ENCODE assay signal across 19 cellular contexts in the genomic region with DNA sequence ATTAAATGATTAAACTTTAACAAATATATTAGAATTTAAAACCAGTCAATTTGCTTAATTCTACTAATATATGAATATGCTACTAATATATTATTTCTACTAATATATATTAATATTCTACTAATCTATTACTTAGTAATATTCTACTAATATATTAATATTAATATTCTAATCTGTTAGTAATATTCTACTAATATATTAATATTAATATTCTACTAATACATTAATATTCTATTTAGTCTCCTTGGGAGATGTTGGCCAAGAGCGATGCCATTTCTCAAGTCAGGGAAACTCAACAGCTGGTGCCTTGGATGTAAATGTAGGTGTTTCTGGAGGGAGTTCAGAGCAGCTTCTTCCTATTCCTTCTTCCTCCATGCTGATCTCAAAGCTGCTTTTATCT.
"Had no signal": no experiment of that assay in that cellular context is flagged by ENCODE, and none has a peak within 500 bp of the region (broad histone marks: within the 10 kb centered on the region; RNA-seq: fewer than 3 reads in every experiment).

No MANE protein-coding gene starts in this region.

- H3K4me1 ChIP-seq: esophagus squamous epithelium, left ventricle myocardium inferior, lower lobe of right lung, neural progenitor cell, stomach, transverse colon had no signal

- H3K27me3 ChIP-seq: esophagus squamous epithelium, neural progenitor cell, stomach, transverse colon had no signal

- DNase-seq: effector memory CD8-positive, alpha-beta T cell; esophagus squamous epithelium; foreskin fibroblast; immature natural killer cell; left cardiac atrium; left ventricle myocardium inferior; lower lobe of right lung; natural killer cell; nucleus accumbens; stimulated activated CD4-positive, alpha-beta T cell treated with anti-CD3 and anti-CD28 coated beads, Interleukin-2, amount 100 ng/mL, for 24 hours; stimulated activated CD4-positive, alpha-beta T cell treated with anti-CD3 and anti-CD28 coated beads, Interleukin-4, amount 100 ng/mL, for 4 hours; stimulated activated naive CD4-positive, alpha-beta T cell; stomach; substantia nigra; transverse colon had no signal

- H3K27ac ChIP-seq: esophagus squamous epithelium, left ventricle myocardium inferior, lower lobe of right lung, neural progenitor cell, stomach, thoracic aorta, transverse colon had no signal

- FAIRE-seq: keratinocyte had no signal

- H3K4me3 ChIP-seq: esophagus squamous epithelium, left ventricle myocardium inferior, lower lobe of right lung, neural progenitor cell, stomach, thoracic aorta, transverse colon had no signal

- ATAC-seq: effector memory CD8-positive, alpha-beta T cell; left cardiac atrium; lower lobe of right lung; natural killer cell; sciatic nerve had no signal

- H3K9me3 ChIP-seq: esophagus squamous epithelium, left ventricle myocardium inferior, lower lobe of right lung, stomach, thoracic aorta, transverse colon had no signal

- H3K36me3 ChIP-seq: esophagus squamous epithelium, left ventricle myocardium inferior, lower lobe of right lung, neural progenitor cell, stomach, thoracic aorta, transverse colon had no signal
